ENCODE assay signal across 15 cellular contexts in genomic region chr1:53336146-53336545, GRCh38.
"Had no signal": no experiment of that assay in that cellular context is flagged by ENCODE, and none has a peak within 500 bp of the region (broad histone marks: within the 10 kb centered on the region; RNA-seq: fewer than 3 reads in every experiment).

No MANE protein-coding gene starts in this region.

- H3K36me3 Mint-ChIP-seq: naive thymus-derived CD8-positive, alpha-beta T cell had no signal

- H3K27ac Mint-ChIP-seq: activated B cell treated with CpG ODN at 0.5 μM for 24 hours; activated CD4-positive, alpha-beta T cell treated with anti-CD3 and anti-CD28 coated beads, Interleukin-2, amount 10 ng/mL, durations not matched to agents 7 days and 5 days; dendritic cell treated with granulocyte-macrophage colony-stimulating factor and Interleukin-4, amounts not matched to agents 40 ng/mL and 50 ng/mL, for 4 days; naive thymus-derived CD8-positive, alpha-beta T cell; progenitor cell of endocrine pancreas had no signal

- DNase-seq: activated B cell treated with CpG ODN at 0.5 μM for 24 hours; activated CD4-positive, alpha-beta T cell treated with anti-CD3 and anti-CD28 coated beads, Interleukin-2, amount 10 ng/mL, durations not matched to agents 7 days and 5 days; activated naive CD4-positive, alpha-beta T cell treated with anti-CD3 and anti-CD28 coated beads, Interleukin-2, amount 50 U/mL, for 16 hours; caudate nucleus; hippocampal formation; kidney glomerular epithelial cell; naive thymus-derived CD8-positive, alpha-beta T cell; stimulated activated CD4-positive, alpha-beta T cell treated with anti-CD3 and anti-CD28 coated beads, Interleukin-12 subunit alpha, Interleukin-12 subunit beta, amount 100 ng/mL, for 4 hours; stimulated activated naive CD4-positive, alpha-beta T cell treated with Interleukin-2 at 50 U/mL for 16 hours; T-helper 17 cell; upper lobe of left lung had no signal

- ATAC-seq: naive thymus-derived CD8-positive, alpha-beta T cell; right lobe of liver; T-helper 17 cell had no signal

- H3K27me3 ChIP-seq: right lobe of liver, upper lobe of left lung had no signal

- H3K27me3 Mint-ChIP-seq: activated B cell treated with CpG ODN at 0.5 μM for 24 hours; activated CD4-positive, alpha-beta T cell treated with anti-CD3 and anti-CD28 coated beads, Interleukin-2, amount 10 ng/mL, durations not matched to agents 7 days and 5 days; dendritic cell treated with granulocyte-macrophage colony-stimulating factor and Interleukin-4, amounts not matched to agents 40 ng/mL and 50 ng/mL, for 4 days; T-helper 17 cell had no signal

- H3K9me3 Mint-ChIP-seq: activated B cell treated with CpG ODN at 0.5 μM for 24 hours; activated CD4-positive, alpha-beta T cell treated with anti-CD3 and anti-CD28 coated beads, Interleukin-2, amount 10 ng/mL, durations not matched to agents 7 days and 5 days; dendritic cell treated with granulocyte-macrophage colony-stimulating factor and Interleukin-4, amounts not matched to agents 40 ng/mL and 50 ng/mL, for 4 days had no signal

- H3K4me3 ChIP-seq: adrenal gland, right lobe of liver, upper lobe of left lung had no signal

- H3K4me3 Mint-ChIP-seq: activated B cell treated with CpG ODN at 0.5 μM for 24 hours; activated CD4-positive, alpha-beta T cell treated with anti-CD3 and anti-CD28 coated beads, Interleukin-2, amount 10 ng/mL, durations not matched to agents 7 days and 5 days; dendritic cell treated with granulocyte-macrophage colony-stimulating factor and Interleukin-4, amounts not matched to agents 40 ng/mL and 50 ng/mL, for 4 days; naive thymus-derived CD8-positive, alpha-beta T cell; T-helper 17 cell had no signal

- H3K4me1 ChIP-seq: adrenal gland, right lobe of liver, upper lobe of left lung had no signal

- H3K9me3 ChIP-seq: adrenal gland, right lobe of liver, upper lobe of left lung had no signal

- H3K27ac ChIP-seq: adrenal gland, right lobe of liver, upper lobe of left lung had no signal

- H3K36me3 ChIP-seq: adrenal gland, right lobe of liver, upper lobe of left lung had no signal
